In the genomic region with DNA sequence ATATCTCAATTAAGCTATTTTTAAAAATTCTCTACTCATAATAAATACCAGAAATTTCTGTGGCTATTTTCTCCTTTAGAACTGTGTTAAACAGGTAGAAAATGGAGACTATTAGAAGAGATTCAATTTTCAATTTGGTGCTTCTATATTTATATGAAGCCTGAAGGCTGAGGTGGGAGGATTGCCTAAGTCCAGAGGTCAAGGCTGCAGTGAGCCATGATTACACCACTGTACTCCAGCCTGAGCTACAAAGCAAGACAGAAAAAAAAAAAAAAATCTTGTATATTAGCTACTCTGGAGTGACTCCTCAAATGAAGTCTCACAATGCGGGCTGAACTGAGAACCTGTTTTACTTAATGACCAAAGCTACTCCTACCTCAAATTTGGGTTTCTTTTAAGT, we compare ENCODE assay signal across 27 cellular contexts. TPM values are rescaled to one million over a fixed set of nuclear protein-coding genes. Genes with fewer than 3 reads are reported as not detected.
"Had no signal": no experiment of that assay in that cellular context is flagged by ENCODE, and none has a peak within 500 bp of the region (broad histone marks: within the 10 kb centered on the region; RNA-seq: fewer than 3 reads in every experiment).

No MANE protein-coding gene starts in this region.

- ATAC-seq: activated CD4-positive, alpha-beta T cell treated with anti-CD3 and anti-CD28 coated beads for 36 hours; activated CD8-positive, alpha-beta memory T cell treated with anti-CD3 and anti-CD28 coated beads, Interleukin-2, amount 10 ng/mL, durations not matched to agents 7 days and 5 days; activated CD8-positive, alpha-beta T cell treated with anti-CD3 and anti-CD28 coated beads, Interleukin-2, amount 10 ng/mL, durations not matched to agents 7 days and 5 days; activated naive CD8-positive, alpha-beta T cell treated with anti-CD3 and anti-CD28 coated beads, Interleukin-2, amount 50 U/mL, for 24 hours; body of pancreas; esophagus mucosa; T-cell had no signal

- H3K9me3 ChIP-seq: adrenal gland, body of pancreas had no signal

- H3K27me3 ChIP-seq: adrenal gland, body of pancreas, dorsolateral prefrontal cortex had no signal

- DNase-seq: activated CD4-positive, alpha-beta memory T cell treated with anti-CD3 and anti-CD28 coated beads for 36 hours; activated CD4-positive, alpha-beta T cell treated with anti-CD3 and anti-CD28 coated beads for 36 hours; activated CD4-positive, alpha-beta T cell treated with anti-CD3 and anti-CD28 coated beads, Interleukin-2, amount 10 ng/mL, durations not matched to agents 24 days and 14 days; activated CD4-positive, CD25-positive, alpha-beta regulatory T cell; activated CD4-positive, CD25-positive, alpha-beta regulatory T cell treated with anti-CD3 and anti-CD28 coated beads, Interleukin-2, amount 50 U/mL, for 72 hours; activated CD8-positive, alpha-beta memory T cell treated with anti-CD3 and anti-CD28 coated beads, Interleukin-2, amount 10 ng/mL, durations not matched to agents 7 days and 5 days; activated CD8-positive, alpha-beta memory T cell treated with anti-CD3 and anti-CD28 coated beads, Interleukin-2, amount 50 U/mL, for 4 hours; activated CD8-positive, alpha-beta T cell treated with anti-CD3 and anti-CD28 coated beads, Interleukin-2, amount 10 ng/mL, durations not matched to agents 7 days and 5 days; activated effector memory CD4-positive, alpha-beta T cell treated with anti-CD3 and anti-CD28 coated beads, Interleukin-2, amount 50 U/mL, for 16 hours; activated naive CD4-positive, alpha-beta T cell treated with anti-CD3 and anti-CD28 coated beads for 36 hours; activated naive CD8-positive, alpha-beta T cell treated with anti-CD3 and anti-CD28 coated beads for 36 hours; activated naive CD8-positive, alpha-beta T cell treated with anti-CD3 and anti-CD28 coated beads, Interleukin-2, amount 50 U/mL, for 24 hours; activated T-cell treated with anti-CD3 and anti-CD28 coated beads, Interleukin-2, amount 50 U/mL, for 1 hour; activated T-cell treated with anti-CD3 and anti-CD28 coated beads, Interleukin-2, amount 50 U/mL, for 48 hours; amygdala; aorta; body of pancreas; caudate nucleus; dorsolateral prefrontal cortex; effector memory CD4-positive, alpha-beta T cell; endodermal cell; head of caudate nucleus; T-cell; T1000 had no signal

- H3K4me3 ChIP-seq: adrenal gland, body of pancreas, coronary artery, dorsolateral prefrontal cortex had no signal

- H3K4me1 ChIP-seq: body of pancreas had no signal

- H3K36me3 ChIP-seq: adrenal gland had no signal

- H3K27ac ChIP-seq: adrenal gland, body of pancreas, coronary artery, dorsolateral prefrontal cortex had no signal

RNA-seq across cellular contexts. Expression of a gene that starts 9.8 kb away (rescaled TPM):
- total RNA-seq: endodermal cell had no signal
